In the genomic region with DNA sequence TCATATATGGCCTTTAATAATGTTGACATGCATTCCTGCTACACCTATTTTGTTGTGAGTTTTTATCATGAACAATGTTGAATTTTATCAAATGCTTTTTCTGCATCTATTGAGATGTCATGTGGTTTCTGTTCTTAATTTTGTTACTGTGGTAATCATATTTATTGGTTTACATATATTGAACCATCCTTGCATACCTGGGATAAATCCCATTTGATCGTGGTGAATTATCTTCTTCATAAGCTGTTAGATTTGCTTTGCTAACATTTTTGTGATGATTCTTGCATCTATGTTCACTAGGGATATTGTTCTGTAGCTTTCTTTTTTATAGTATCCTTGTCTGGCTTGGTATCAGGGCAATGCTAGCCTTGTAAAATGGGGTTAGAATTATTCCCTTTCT, we compare ENCODE assay signal across 37 cellular contexts.
DNase-seq lines count a peak whose midpoint lies in the region; ATAC-seq, FAIRE-seq and TF ChIP-seq lines count a peak whose summit lies in the region.
"Had no signal": no experiment of that assay in that cellular context is flagged by ENCODE, and none has a peak within 500 bp of the region (broad histone marks: within the 10 kb centered on the region; RNA-seq: fewer than 3 reads in every experiment).

No MANE protein-coding gene starts in this region.

- H3K27me3 ChIP-seq in astrocyte (ENCODE audit: insufficient read depth, low read length), result no peaks in the 10 kb centered on the region
- no peaks in the 10 kb centered on the region for H3K27me3 ChIP-seq in K562 (ENCODE audit: control insufficient read depth in 2 of 2, insufficient read depth in 2 of 2, low read length in 2 of 2)
- H3K27me3 ChIP-seq: BE2C; BLaER1; BLaER1 treated with 17β-estradiol and CSF1 and Interleukin-3, amounts not matched to agents 10 nM and 100 nM had no signal

- no peaks in the 10 kb centered on the region for H3K36me3 ChIP-seq in astrocyte (ENCODE audit: insufficient read depth, low read length)
- H3K36me3 ChIP-seq in K562 (ENCODE audit: control insufficient read depth, insufficient read depth, low read length), result peaks cover 2% of the 10 kb centered on the region; the same call in 1 of the 3 replicates
- H3K36me3 ChIP-seq: BE2C, BLaER1 had no signal

- no TSS peak for BruUV-seq in K562 (replicated peaks; lab: Mats Ljungman, UMichigan)

- peaks cover 7% of the 10 kb centered on the region for H3K4me1 Mint-ChIP-seq in astrocyte (ENCODE audit: low read depth, unreplicated experiment)
- H3K4me1 Mint-ChIP-seq in glutamatergic neuron (ENCODE audit: low read depth, unreplicated experiment), result no peaks in the 10 kb centered on the region
- H3K4me1 Mint-ChIP-seq: B cell, CD14-positive monocyte had no signal

- H2AFZ ChIP-seq in astrocyte (ENCODE audit: low read depth, low read length), result no peak overlapping the region
- no peak overlapping the region for H2AFZ ChIP-seq in K562 (ENCODE audit: low read depth, low read length)

- H3K79me2 ChIP-seq in astrocyte (ENCODE audit: insufficient read depth, low read length), result no peaks in the 10 kb centered on the region
- no peaks in the 10 kb centered on the region for H3K79me2 ChIP-seq in K562 (ENCODE audit: control insufficient read depth, insufficient read depth, low read length)

- H3K4me3 Mint-ChIP-seq in astrocyte (ENCODE audit: unreplicated experiment) (no peak overlapping the region), glutamatergic neuron (ENCODE audit: unreplicated experiment) (no peak overlapping the region)
- H3K4me3 Mint-ChIP-seq: B cell; CD14-positive monocyte; CD4-positive, alpha-beta memory T cell; CD4-positive, alpha-beta T cell; CD4-positive, CD25-positive, alpha-beta regulatory T cell; CD8-positive, alpha-beta memory T cell; CD8-positive, alpha-beta T cell had no signal

- 86% methylated on average over 1 of the region's 1 CpG for WGBS in K562 (ENCODE audit: insufficient coverage, low coverage, missing lambda C conversion rate)

- no peak overlapping the region for H3K4me2 ChIP-seq in astrocyte (ENCODE audit: low read length)
- H3K4me2 ChIP-seq in K562 (ENCODE audit: insufficient read depth, low read length), result no peak overlapping the region
- H3K4me2 ChIP-seq: A549; BLaER1; BLaER1 treated with 17β-estradiol and CSF1 and Interleukin-3, amounts not matched to agents 10 nM and 100 nM had no signal

- FAIRE-seq in H54 (lab: Jason Lieb, UNC) (peak; percentile 78), HTR-8/SVneo (lab: Jason Lieb, UNC) (peak; percentile 28), astrocyte (lab: Jason Lieb, UNC) (peak; percentile 37), K562 (lab: Jason Lieb, UNC) (no peak)
- FAIRE-seq: A204.1, A549, D721Med had no signal

- H3K9me3 ChIP-seq in astrocyte (ENCODE audit: insufficient read depth, low read depth, low read length) (no peaks in the 10 kb centered on the region), K562 (replicated peaks; ENCODE audit: control insufficient read depth, insufficient read depth, low read depth, low read length) (0 out of 2 replicates have a peak, but pooled peaks cover 2% of the 10 kb centered on the region)
- H3K9me3 ChIP-seq: A549, BE2C had no signal

- no peak for TF ChIP-seq RAD21 in K562 (CRISPR knock-in tag; conservative IDR thresholded peaks at IDR 0.05 in 1 of 2, IDR thresholded peaks at IDR 0.05 in 1 of 2)

- intact Hi-C loops in K562 (cut with micrococcal nuclease), result no loop called here

- H3K27ac ChIP-seq in astrocyte (ENCODE audit: low read depth, low read length) (no peak overlapping the region), K562 (ENCODE audit: extremely low read depth, low read depth, low read length) (no peak overlapping the region)
- H3K27ac ChIP-seq: 22Rv1; A549; BLaER1; BLaER1 treated with 17β-estradiol and CSF1 and Interleukin-3, amounts not matched to agents 10 nM and 100 nM; C4-2B had no signal

- DNase-seq in H54 (ENCODE audit: insufficient read length, low spot score) (no peak), HTR-8/SVneo (ENCODE audit: insufficient read length, low spot score) (no peak), astrocyte (ENCODE audit: low read depth) (no peak), K562 (ENCODE audit: extremely low read depth in 1 of 4, low spot score in 3 of 4) (no peak), glutamatergic neuron (no peak), T-helper 1 cell (no peak)
- DNase-seq: 8988T; ACHN; AML-193; BE2C; C1 segment of cervical spinal cord; Caco-2; Calu3; CD4-positive, alpha-beta memory T cell; CD4-positive, alpha-beta T cell; CD4-positive, CD25-positive, alpha-beta regulatory T cell; CD8-positive, alpha-beta memory T cell; CD8-positive, alpha-beta T cell; COR-L47; DMS 273 treated with DMSO at 0.1 percent for 48 hours; DMS153; DMS53; DMS79; DMS79 treated with DMSO at 0.1 percent for 48 hours; DND-41; EL had no signal

- in situ Hi-C loops in K562 (cut with MboI), result no loop called here

- no peak overlapping the region for H3K9ac ChIP-seq in astrocyte (ENCODE audit: low read length)
- no peak overlapping the region for H3K9ac ChIP-seq in K562 (ENCODE audit: insufficient read depth in 1 of 2, low read depth in 2 of 2, low read length in 2 of 2)
- H3K9ac ChIP-seq: BLaER1; BLaER1 treated with 17β-estradiol and CSF1 and Interleukin-3, amounts not matched to agents 10 nM and 100 nM had no signal

- H3K27me3 Mint-ChIP-seq in astrocyte (ENCODE audit: low read depth, unreplicated experiment) (no peaks in the 10 kb centered on the region), glutamatergic neuron (ENCODE audit: unreplicated experiment) (no peaks in the 10 kb centered on the region)
- H3K27me3 Mint-ChIP-seq: B cell; CD4-positive, alpha-beta memory T cell; CD4-positive, alpha-beta T cell; CD4-positive, CD25-positive, alpha-beta regulatory T cell; CD8-positive, alpha-beta memory T cell had no signal

- TF ChIP-seq EP300 in K562 (IDR thresholded peaks at IDR 0.05; ENCODE audit: low read length), result no peak

- H3K4me3 ChIP-seq in astrocyte (ENCODE audit: insufficient read depth, low read depth, low read length) (no peak overlapping the region), K562 (no peak overlapping the region)
- H3K4me3 ChIP-seq: A549; BLaER1; BLaER1 treated with 17β-estradiol and CSF1 and Interleukin-3, amounts not matched to agents 10 nM and 100 nM had no signal

- no peaks in the 10 kb centered on the region for H3K4me1 ChIP-seq in astrocyte (ENCODE audit: insufficient read depth, low read length)
- no peaks in the 10 kb centered on the region for H3K4me1 ChIP-seq in K562 (replicated peaks in 1 of 2; ENCODE audit: control insufficient read depth in 2 of 2, insufficient read depth in 2 of 2, low read length in 2 of 2)
- H3K4me1 ChIP-seq: A549; BE2C; BLaER1; BLaER1 treated with 17β-estradiol and CSF1 and Interleukin-3, amounts not matched to agents 10 nM and 100 nM; Caco-2 had no signal

- H3K9me1 ChIP-seq in K562 (ENCODE audit: control insufficient read depth, insufficient read depth, low read length), result no peaks in the 10 kb centered on the region

- CTCF ChIA-PET in K562 (lab: Yijun Ruan, JAX; ENCODE audit: low intra/inter-chr PET ratio), result no interaction called here

- TF ChIP-seq POLR2A in H54 (IDR thresholded peaks at IDR 0.05; ENCODE audit: low read depth, low read length) (no peak), K562 (conservative IDR thresholded peaks at IDR 0.05) (no peak)

- POLR2A ChIA-PET in K562 (lab: Yijun Ruan, JAX), result no interaction called here

- TF ChIP-seq CTCF in astrocyte (IDR thresholded peaks at IDR 0.05; ENCODE audit: insufficient read depth, low read depth, low read length), result no peak
- TF ChIP-seq CTCF in K562 (IDR thresholded peaks at IDR 0.05 in 2 of 3, conservative IDR thresholded peaks at IDR 0.05 in 1 of 3; ENCODE audit: insufficient read depth in 2 of 3, low read depth in 1 of 3, low read length in 3 of 3), result no peak
- no peak for TF ChIP-seq CTCF in glutamatergic neuron (IDR thresholded peaks at IDR 0.05; ENCODE audit: partially characterized antibody, unreplicated experiment)

- H4K20me1 ChIP-seq in astrocyte (ENCODE audit: insufficient read depth, low read length) (no peaks in the 10 kb centered on the region), K562 (replicated peaks; ENCODE audit: control insufficient read depth, insufficient read depth, low read length) (no peaks in the 10 kb centered on the region)
- H4K20me1 ChIP-seq: BLaER1; BLaER1 treated with 17β-estradiol and CSF1 and Interleukin-3, amounts not matched to agents 10 nM and 100 nM had no signal

- ATAC-seq in K562, result no peak
- no peak for ATAC-seq in GM21737 (IDR thresholded peaks at IDR 0.05; ENCODE audit: unreplicated experiment)
- ATAC-seq in GM19035 (IDR thresholded peaks at IDR 0.05; ENCODE audit: unreplicated experiment), result no peak
- ATAC-seq: A549; CD8-positive, alpha-beta T cell had no signal

- peaks cover 8% of the 10 kb centered on the region for H3K36me3 Mint-ChIP-seq in astrocyte (ENCODE audit: low read depth, unreplicated experiment)
- no peaks in the 10 kb centered on the region for H3K36me3 Mint-ChIP-seq in glutamatergic neuron (ENCODE audit: unreplicated experiment)

- H3K9me3 Mint-ChIP-seq in astrocyte (ENCODE audit: unreplicated experiment) (peaks cover 7% of the 10 kb centered on the region), glutamatergic neuron (ENCODE audit: unreplicated experiment) (no peaks in the 10 kb centered on the region)

- H3K27ac Mint-ChIP-seq in astrocyte (ENCODE audit: unreplicated experiment) (no peak overlapping the region), glutamatergic neuron (ENCODE audit: unreplicated experiment) (no peak overlapping the region)
- H3K27ac Mint-ChIP-seq: B cell; CD14-positive monocyte; CD4-positive, alpha-beta memory T cell; CD4-positive, alpha-beta T cell; CD4-positive, CD25-positive, alpha-beta regulatory T cell; CD8-positive, alpha-beta memory T cell; CD8-positive, alpha-beta T cell had no signal

TF ChIP-seq in K562, 482 proteins besides CTCF, POLR2A, EP300 and RAD21 (continues in another document):
- TF ChIP-seq, protein P1, sequence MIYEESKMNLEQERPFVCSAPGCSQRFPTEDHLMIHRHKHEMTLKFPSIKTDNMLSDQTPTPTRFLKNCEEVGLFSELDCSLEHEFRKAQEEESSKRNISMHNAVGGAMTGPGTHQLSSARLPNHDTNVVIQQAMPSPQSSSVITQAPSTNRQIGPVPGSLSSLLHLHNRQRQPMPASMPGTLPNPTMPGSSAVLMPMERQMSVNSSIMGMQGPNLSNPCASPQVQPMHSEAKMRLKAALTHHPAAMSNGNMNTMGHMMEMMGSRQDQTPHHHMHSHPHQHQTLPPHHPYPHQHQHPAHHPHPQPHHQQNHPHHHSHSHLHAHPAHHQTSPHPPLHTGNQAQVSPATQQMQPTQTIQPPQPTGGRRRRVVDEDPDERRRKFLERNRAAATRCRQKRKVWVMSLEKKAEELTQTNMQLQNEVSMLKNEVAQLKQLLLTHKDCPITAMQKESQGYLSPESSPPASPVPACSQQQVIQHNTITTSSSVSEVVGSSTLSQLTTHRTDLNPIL (CRISPR knock-in tag; IDR thresholded peaks at IDR 0.05), result no peak
- no peak for TF ChIP-seq ZNF140 (CRISPR knock-in tag; IDR thresholded peaks at IDR 0.05)
- peak; percentile 67 for TF ChIP-seq ZNF507 (tag; conservative IDR thresholded peaks at IDR 0.05)
- peak; percentile 95 for TF ChIP-seq ZNF324 (CRISPR knock-in tag; IDR thresholded peaks at IDR 0.05)
- TF ChIP-seq IFI16 (CRISPR knock-in tag; IDR thresholded peaks at IDR 0.05), result no peak
